Comparison of ENCODE assay signal across 8 cellular contexts in genomic region chr3:50316657-50317242, GRCh38. TPM values are rescaled to one million over a fixed set of nuclear protein-coding genes. Genes with fewer than 3 reads are reported as not detected.
DNase-seq lines count a peak whose midpoint lies in the region; ATAC-seq, FAIRE-seq and TF ChIP-seq lines count a peak whose summit lies in the region.

No MANE protein-coding gene starts in this region.

- peak; percentile 81 for ATAC-seq in central memory CD8-positive, alpha-beta T cell (replicated peaks; ENCODE audit: extremely low read depth, poor library complexity, severe bottlenecking)
- no peak for ATAC-seq in GM21717 (IDR thresholded peaks at IDR 0.05; ENCODE audit: unreplicated experiment)
- ATAC-seq in left lobe of liver: no peak
- ATAC-seq in HG03039 (IDR thresholded peaks at IDR 0.05; ENCODE audit: unreplicated experiment): no peak

- H3K9ac ChIP-seq in parathyroid adenoma: no peak overlapping the region

- H3K36me3 ChIP-seq in parathyroid adenoma (ENCODE audit: control insufficient read depth, insufficient read depth, low read length): no peaks in the 10 kb centered on the region

- no peak for TF ChIP-seq POLR2A in H54 (IDR thresholded peaks at IDR 0.05; ENCODE audit: low read depth, low read length)

- peak overlapping the region; percentile 94 for H3K27ac Mint-ChIP-seq in central memory CD8-positive, alpha-beta T cell (ENCODE audit: low read depth)

- peaks cover 42% of the 10 kb centered on the region for H3K4me1 Mint-ChIP-seq in central memory CD8-positive, alpha-beta T cell

- peaks cover 28% of the 10 kb centered on the region for H3K4me1 ChIP-seq in parathyroid adenoma

- no peak overlapping the region for H3K4me3 ChIP-seq in parathyroid adenoma (ENCODE audit: low read depth, low read length)

- DNase-seq in H54 (ENCODE audit: insufficient read length, low spot score): peak; percentile 94
- DNase-seq in T-helper 22 cell (ENCODE audit: low read depth): peak; percentile 75
- peak; percentile 55 to 70 for DNase-seq in central memory CD8-positive, alpha-beta T cell (ENCODE audit: low spot score in 2 of 2)
- no peak for DNase-seq in left lobe of liver (ENCODE audit: low spot score)
- DNase-seq in amniotic stem cell (lab: John Stamatoyannopoulos, UW): no peak

- no peak for TF ChIP-seq CTCF in parathyroid adenoma (IDR thresholded peaks at IDR 0.05)

- H3K27me3 Mint-ChIP-seq in central memory CD8-positive, alpha-beta T cell: no peaks in the 10 kb centered on the region

- H3K4me2 ChIP-seq in parathyroid adenoma (ENCODE audit: low read length): no peak overlapping the region

- H3K9me3 Mint-ChIP-seq in central memory CD8-positive, alpha-beta T cell: no peaks in the 10 kb centered on the region

- H2AFZ ChIP-seq in parathyroid adenoma: no peak overlapping the region

- H3K4me3 Mint-ChIP-seq in central memory CD8-positive, alpha-beta T cell: peak overlapping the region; percentile 80

- H3K79me2 ChIP-seq in parathyroid adenoma: peaks cover 7% of the 10 kb centered on the region

- H3K36me3 Mint-ChIP-seq in central memory CD8-positive, alpha-beta T cell (ENCODE audit: insufficient read depth): peaks cover 3% of the 10 kb centered on the region

- H3K27ac ChIP-seq in parathyroid adenoma: peak overlapping the region; percentile 51

- H3K9me3 ChIP-seq in parathyroid adenoma (ENCODE audit: control insufficient read depth, low read length): no peaks in the 10 kb centered on the region

- no peaks in the 10 kb centered on the region for H3K27me3 ChIP-seq in parathyroid adenoma (ENCODE audit: control insufficient read depth, insufficient read depth, low read length)

- FAIRE-seq in H54 (lab: Jason Lieb, UNC): peak; percentile 73

RNA-seq across cellular contexts. Expression of gene HYAL2, which starts 5.8 kb away (rescaled TPM):
- total RNA-seq in left lobe of liver: 21.6 TPM

RNA-seq across cellular contexts. Expression of gene TUSC2, which starts 11.3 kb away (rescaled TPM):
- total RNA-seq in left lobe of liver: 15.0 TPM

RNA-seq across cellular contexts. Expression of gene HYAL1, which starts 13.4 kb away (rescaled TPM):
- 140 TPM for total RNA-seq in left lobe of liver

RNA-seq across cellular contexts. Expression of gene HYAL3, which starts 17.5 kb away (rescaled TPM):
- total RNA-seq in left lobe of liver: 2.9 TPM

RNA-seq across cellular contexts. Expression of gene NAA80, which starts 17.5 kb away (rescaled TPM):
- 4.9 TPM for total RNA-seq in left lobe of liver

Comparison
In these comparisons a context has a peak if more than half of its experiments do, and no peak if none do; other contexts are left out.
1. DNase-seq: peak in H54 (single experiment), T-helper 22 cell (single experiment) and central memory CD8-positive, alpha-beta T cell (2 of 2); none in left lobe of liver (single experiment) and amniotic stem cell (single experiment).